Comparison of ENCODE assay signal across 1 cellular context in genomic region chr18:23226930-23227728, GRCh38.
TF ChIP-seq lines count a peak whose summit lies in the region.

No MANE protein-coding gene starts in this region.

TF ChIP-seq in HepG2, 621 proteins besides CTCF, POLR2A, EP300 and RAD21 (continued from another document):
- TF ChIP-seq FOXO4 (CRISPR knock-in tag; conservative IDR thresholded peaks at IDR 0.05) (no peak), SYNCRIP (IDR thresholded peaks at IDR 0.05; ENCODE audit: insufficient read depth, low read depth, low read length) (no peak), JDP2 (CRISPR knock-in tag; IDR thresholded peaks at IDR 0.05; ENCODE audit: borderline replicate concordance) (no peak), NFKBIZ (CRISPR knock-in tag; IDR thresholded peaks at IDR 0.05) (no peak), ZSCAN20 (CRISPR knock-in tag; IDR thresholded peaks at IDR 0.05; ENCODE audit: borderline replicate concordance) (no peak), PRMT3 (CRISPR knock-in tag; IDR thresholded peaks at IDR 0.05; ENCODE audit: borderline replicate concordance, low read depth) (no peak), ZNF570 (CRISPR knock-in tag; IDR thresholded peaks at IDR 0.05; ENCODE audit: borderline replicate concordance) (no peak), HOXA5 (CRISPR knock-in tag; IDR thresholded peaks at IDR 0.05) (no peak), ZNF7 (CRISPR knock-in tag; IDR thresholded peaks at IDR 0.05) (no peak), ZNF350 (CRISPR knock-in tag; IDR thresholded peaks at IDR 0.05; ENCODE audit: borderline replicate concordance, low read depth) (no peak), KDM4B (CRISPR knock-in tag; IDR thresholded peaks at IDR 0.05) (no peak), POGZ (CRISPR knock-in tag; IDR thresholded peaks at IDR 0.05) (peak; percentile 22; the same call in 1 of the 2 replicates)
